In the genomic region with DNA sequence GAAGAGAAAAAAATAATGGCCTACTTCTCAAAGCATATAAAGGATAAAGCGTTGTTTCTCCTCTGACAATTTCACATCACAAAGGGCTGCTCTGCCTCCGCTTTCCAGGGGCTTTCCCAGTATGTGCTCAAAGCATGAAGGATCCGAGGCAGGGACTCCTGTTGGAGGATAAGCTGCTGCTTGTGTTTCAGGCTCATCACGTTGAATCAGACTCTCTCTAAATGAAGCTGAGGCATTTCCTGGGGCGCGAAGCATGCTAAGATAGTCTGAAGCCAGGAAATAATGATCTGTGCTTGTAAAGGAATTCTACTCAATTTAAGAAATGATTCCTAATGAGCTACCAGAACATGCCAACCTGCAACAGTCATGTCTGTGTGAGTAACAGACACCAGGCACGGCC, we compare ENCODE assay signal across 22 cellular contexts.
"Had no signal": no experiment of that assay in that cellular context is flagged by ENCODE, and none has a peak within 500 bp of the region (broad histone marks: within the 10 kb centered on the region; RNA-seq: fewer than 3 reads in every experiment).

No MANE protein-coding gene starts in this region.

- H3K4me1 Mint-ChIP-seq: activated CD4-positive, alpha-beta memory T cell treated with anti-CD3 and anti-CD28 coated beads, Interleukin-2, amount 10 ng/mL, durations not matched to agents 7 days and 5 days; activated naive CD4-positive, alpha-beta T cell treated with anti-CD3 and anti-CD28 coated beads, Interleukin-2, amount 50 U/mL, for 24 hours; central memory CD8-positive, alpha-beta T cell; natural killer cell; stimulated activated naive B cell treated with anti-CD40 and anti-IgM and Interleukin-4, amounts not matched to agents 10 μg/mL and 1 μg/mL and 100 μg/mL, for 72 hours; T-helper 17 cell had no signal

- H3K27me3 ChIP-seq: body of pancreas, gastrocnemius medialis, thyroid gland had no signal

- H3K4me3 Mint-ChIP-seq: activated CD4-positive, alpha-beta memory T cell treated with anti-CD3 and anti-CD28 coated beads, Interleukin-2, amount 10 ng/mL, durations not matched to agents 7 days and 5 days; activated naive CD4-positive, alpha-beta T cell treated with anti-CD3 and anti-CD28 coated beads, Interleukin-2, amount 50 U/mL, for 24 hours; activated T-cell treated with anti-CD3 and anti-CD28 coated beads, Interleukin-2, amount 50 U/mL, for 24 hours; central memory CD8-positive, alpha-beta T cell; effector memory CD8-positive, alpha-beta T cell; natural killer cell; stimulated activated naive B cell treated with anti-CD40 and anti-IgM and Interleukin-4, amounts not matched to agents 10 μg/mL and 1 μg/mL and 100 μg/mL, for 72 hours; T-helper 17 cell; WTC11 had no signal

- DNase-seq: activated CD4-positive, alpha-beta memory T cell treated with anti-CD3 and anti-CD28 coated beads, Interleukin-2, amount 10 ng/mL, durations not matched to agents 7 days and 5 days; activated CD4-positive, alpha-beta T cell treated with anti-CD3 and anti-CD28 coated beads for 4 hours; activated T-cell treated with anti-CD3 and anti-CD28 coated beads, Interleukin-2, amount 50 U/mL, for 24 hours; body of pancreas; cortex of kidney; effector memory CD8-positive, alpha-beta T cell; gastrocnemius medialis; kidney; mesendoderm; natural killer cell; nucleus accumbens; right cardiac atrium; stimulated activated CD4-positive, alpha-beta T cell treated with anti-CD3 and anti-CD28 coated beads, Interleukin-15, amount 100 ng/mL, for 24 hours; stimulated activated CD4-positive, alpha-beta T cell treated with anti-CD3 and anti-CD28 coated beads, Interleukin-4, amount 100 ng/mL, for 1 hour; stimulated activated naive B cell treated with anti-CD40 and anti-IgM and Interleukin-4, amounts not matched to agents 10 μg/mL and 1 μg/mL and 100 μg/mL, for 72 hours; T-helper 17 cell; thyroid gland had no signal

- H3K27ac ChIP-seq: body of pancreas, epithelial cell of prostate, gastrocnemius medialis, skin epidermis, thyroid gland had no signal

- H3K4me1 ChIP-seq: body of pancreas, gastrocnemius medialis, thyroid gland had no signal

- H3K27me3 Mint-ChIP-seq: activated CD4-positive, alpha-beta memory T cell treated with anti-CD3 and anti-CD28 coated beads, Interleukin-2, amount 10 ng/mL, durations not matched to agents 7 days and 5 days; activated T-cell treated with anti-CD3 and anti-CD28 coated beads, Interleukin-2, amount 50 U/mL, for 24 hours; central memory CD8-positive, alpha-beta T cell; effector memory CD8-positive, alpha-beta T cell; stimulated activated naive B cell treated with anti-CD40 and anti-IgM and Interleukin-4, amounts not matched to agents 10 μg/mL and 1 μg/mL and 100 μg/mL, for 72 hours; T-helper 17 cell had no signal

- H3K36me3 ChIP-seq: gastrocnemius medialis, thyroid gland had no signal

- H3K4me3 ChIP-seq: body of pancreas, gastrocnemius medialis, skin epidermis, thyroid gland had no signal

- H3K27ac Mint-ChIP-seq: activated CD4-positive, alpha-beta memory T cell treated with anti-CD3 and anti-CD28 coated beads, Interleukin-2, amount 10 ng/mL, durations not matched to agents 7 days and 5 days; activated naive CD4-positive, alpha-beta T cell treated with anti-CD3 and anti-CD28 coated beads, Interleukin-2, amount 50 U/mL, for 24 hours; activated T-cell treated with anti-CD3 and anti-CD28 coated beads, Interleukin-2, amount 50 U/mL, for 24 hours; effector memory CD8-positive, alpha-beta T cell; natural killer cell; stimulated activated naive B cell treated with anti-CD40 and anti-IgM and Interleukin-4, amounts not matched to agents 10 μg/mL and 1 μg/mL and 100 μg/mL, for 72 hours; T-helper 17 cell; WTC11 had no signal

- H3K9me3 ChIP-seq: body of pancreas, gastrocnemius medialis, thyroid gland had no signal

- H3K36me3 Mint-ChIP-seq: activated naive CD4-positive, alpha-beta T cell treated with anti-CD3 and anti-CD28 coated beads, Interleukin-2, amount 50 U/mL, for 24 hours; stimulated activated naive B cell treated with anti-CD40 and anti-IgM and Interleukin-4, amounts not matched to agents 10 μg/mL and 1 μg/mL and 100 μg/mL, for 72 hours; WTC11 had no signal

- ATAC-seq: body of pancreas; effector memory CD8-positive, alpha-beta T cell; gastrocnemius medialis; natural killer cell; right cardiac atrium; stimulated activated naive B cell treated with anti-CD40 and anti-IgM and Interleukin-4, amounts not matched to agents 10 μg/mL and 1 μg/mL and 100 μg/mL, for 72 hours; T-helper 17 cell; WTC11 had no signal
